ENCODE assay signal across 8 cellular contexts in genomic region chr4:17809667-17810066, GRCh38. TPM values are rescaled to one million over a fixed set of nuclear protein-coding genes. Genes with fewer than 3 reads are reported as not detected.
DNase-seq lines count a peak whose midpoint lies in the region; ATAC-seq, FAIRE-seq and TF ChIP-seq lines count a peak whose summit lies in the region.

No MANE protein-coding gene starts in this region.

- intact Hi-C loops in activated CD4-positive, alpha-beta T cell treated with anti-CD3 and anti-CD28 coated beads for 36 hours (cut with DNase I, micrococcal nuclease): loop anchor here (1.0 to 10.0 kb wide), 10 partner anchors 172 to 1583 kb away; partner anchors contain the start of genes LAP3 (in 2 of the 2), MED28 (in 2 of the 2), QDPR (in 2 of the 2) and CLRN2 (in 1 of the 2)

- 1% methylated on average over 7 of the region's 7 CpGs for WGBS in suprapubic skin

- no peaks in the 10 kb centered on the region for H3K9me3 ChIP-seq in adipocyte (ENCODE audit: control insufficient read depth, low read length)
- H3K9me3 ChIP-seq in suprapubic skin: no peaks in the 10 kb centered on the region

- peak overlapping the region; percentile 95 for H3K9ac ChIP-seq in adipocyte (ENCODE audit: low read length)

- peak overlapping the region; percentile 94 for H3K27ac ChIP-seq in suprapubic skin

- H3K36me3 ChIP-seq in adipocyte (ENCODE audit: control insufficient read depth, insufficient read depth, low read length, severe bottlenecking) (peaks cover 2% of the 10 kb centered on the region), suprapubic skin (peaks cover 2% of the 10 kb centered on the region)

- H3K27me3 ChIP-seq in adipocyte (replicated peaks; ENCODE audit: control insufficient read depth, insufficient read depth, low read length) (no peaks in the 10 kb centered on the region), suprapubic skin (no peaks in the 10 kb centered on the region)

- TF ChIP-seq POLR2A in suprapubic skin (IDR thresholded peaks at IDR 0.05): no peak

- no peaks in the 10 kb centered on the region for H3K9me3 Mint-ChIP-seq in activated CD4-positive, alpha-beta T cell treated with anti-CD3 and anti-CD28 coated beads for 36 hours (ENCODE audit: low read depth)

- DNase-seq in activated CD4-positive, alpha-beta T cell treated with anti-CD3 and anti-CD28 coated beads for 36 hours: peak; percentile 15
- DNase-seq in activated CD4-positive, alpha-beta T cell treated with anti-CD3 and anti-CD28 coated beads, Interleukin-2, amount 50 U/mL, for 48 hours: no peak
- no peak for DNase-seq in adipocyte (ENCODE audit: low read depth)
- peak; percentile 42 for DNase-seq in left kidney (ENCODE audit: low read depth, low spot score)
- no peak for DNase-seq in suprapubic skin (ENCODE audit: low spot score in 2 of 2)
- no peak for DNase-seq in RCC 7860 (ENCODE audit: low spot score)
- DNase-seq in stimulated activated CD4-positive, alpha-beta T cell treated with anti-CD3 and anti-CD28 coated beads, Interleukin-1b, Interleukin-23, amount 100 ng/mL, for 48 hours: no peak
- no peak for DNase-seq in NCI-H187 treated with DMSO at 0.1 percent for 48 hours (lab: John Stamatoyannopoulos, UW)

- H3K4me3 ChIP-seq in adipocyte (ENCODE audit: low read length) (peak overlapping the region; percentile 100), suprapubic skin (peak overlapping the region; percentile 91)

- TF ChIP-seq CTCF in suprapubic skin (IDR thresholded peaks at IDR 0.05): no peak

- no peak for FAIRE-seq in RCC 7860 (lab: Jason Lieb, UNC)

- ATAC-seq in activated CD4-positive, alpha-beta T cell treated with anti-CD3 and anti-CD28 coated beads for 36 hours: no peak

- CTCF ChIA-PET in activated CD4-positive, alpha-beta T cell treated with anti-CD3 and anti-CD28 coated beads for 36 hours (lab: Charles Lee): interaction anchor here (0.6 to 4.0 kb wide), 8 partner anchors 9 to 262 kb away, joined by 3 to 18 read pairs (median 5); partner anchors contain the start of gene LAP3

- H3K4me1 ChIP-seq in adipocyte (ENCODE audit: control insufficient read depth, insufficient read depth, low read length) (peaks cover 46% of the 10 kb centered on the region), suprapubic skin (peaks cover 56% of the 10 kb centered on the region)

- H3K36me3 Mint-ChIP-seq in activated CD4-positive, alpha-beta T cell treated with anti-CD3 and anti-CD28 coated beads for 36 hours (ENCODE audit: low read depth): peaks cover 53% of the 10 kb centered on the region

- no peaks in the 10 kb centered on the region for H3K27me3 Mint-ChIP-seq in activated CD4-positive, alpha-beta T cell treated with anti-CD3 and anti-CD28 coated beads for 36 hours

- peak overlapping the region; percentile 98 for H3K4me3 Mint-ChIP-seq in activated CD4-positive, alpha-beta T cell treated with anti-CD3 and anti-CD28 coated beads for 36 hours

- H3K27ac Mint-ChIP-seq in activated CD4-positive, alpha-beta T cell treated with anti-CD3 and anti-CD28 coated beads for 36 hours: peak overlapping the region; percentile 100

- POLR2A ChIA-PET in activated CD4-positive, alpha-beta T cell treated with anti-CD3 and anti-CD28 coated beads for 36 hours (lab: Charles Lee): interaction anchor here (0.6 to 2.4 kb wide), 5 partner anchors 12 to 780 kb away, joined by 3 to 8 read pairs (median 4); partner anchors contain the start of genes LAP3 and MED28

- peaks cover 46% of the 10 kb centered on the region for H3K4me1 Mint-ChIP-seq in activated CD4-positive, alpha-beta T cell treated with anti-CD3 and anti-CD28 coated beads for 36 hours

- TF ChIP-seq EP300 in suprapubic skin (IDR thresholded peaks at IDR 0.05): no peak

RNA-seq across cellular contexts. Expression of gene DCAF16, which starts 0.9 kb away (rescaled TPM):
- total RNA-seq in activated CD4-positive, alpha-beta T cell treated with anti-CD3 and anti-CD28 coated beads for 36 hours: 10 to 100 TPM; 40.3 to 47.5 TPM
- 10 to 100 TPM; 31.5 to 45.1 (median 33.9) TPM for total RNA-seq in suprapubic skin

RNA-seq across cellular contexts. Expression of gene NCAPG, which starts 1.1 kb away (rescaled TPM):
- 10 to 100 TPM; 73.8 to 82.8 TPM for total RNA-seq in activated CD4-positive, alpha-beta T cell treated with anti-CD3 and anti-CD28 coated beads for 36 hours
- 10 to 100 TPM in 1 of 4 donors, 1 to 10 TPM in 3; 1.6 to 10.7 (median 4.2) TPM for total RNA-seq in suprapubic skin

RNA-seq across cellular contexts. Expression of gene FAM184B, which starts 28.2 kb away (rescaled TPM):
- under 1 TPM in 1 of 2 experiments, not detected in 1; 0.04 TPM for total RNA-seq in activated CD4-positive, alpha-beta T cell treated with anti-CD3 and anti-CD28 coated beads for 36 hours
- under 1 TPM in 3 of 4 donors, not detected in 1; 0.24 to 0.39 (median 0.25) TPM for total RNA-seq in suprapubic skin

Comparison
In these comparisons a context has a peak if more than half of its experiments do, and no peak if none do; other contexts are left out.
1. DNase-seq: peak in activated CD4-positive, alpha-beta T cell treated with anti-CD3 and anti-CD28 coated beads for 36 hours (single experiment) and left kidney (single experiment); none in activated CD4-positive, alpha-beta T cell treated with anti-CD3 and anti-CD28 coated beads, Interleukin-2, amount 50 U/mL, for 48 hours (0 of 2), adipocyte (single experiment), suprapubic skin (0 of 2), RCC 7860 (single experiment), stimulated activated CD4-positive, alpha-beta T cell treated with anti-CD3 and anti-CD28 coated beads, Interleukin-1b, Interleukin-23, amount 100 ng/mL, for 48 hours (single experiment) and NCI-H187 treated with DMSO at 0.1 percent for 48 hours (single experiment).
2. RNA of gene NCAPG, which starts 1.1 kb away (total RNA-seq): 73.8 to 82.8 TPM in activated CD4-positive, alpha-beta T cell treated with anti-CD3 and anti-CD28 coated beads for 36 hours; 1.6 to 10.7 TPM in suprapubic skin; every median in the first group is over 4 times any median in the second.